In the genomic region with DNA sequence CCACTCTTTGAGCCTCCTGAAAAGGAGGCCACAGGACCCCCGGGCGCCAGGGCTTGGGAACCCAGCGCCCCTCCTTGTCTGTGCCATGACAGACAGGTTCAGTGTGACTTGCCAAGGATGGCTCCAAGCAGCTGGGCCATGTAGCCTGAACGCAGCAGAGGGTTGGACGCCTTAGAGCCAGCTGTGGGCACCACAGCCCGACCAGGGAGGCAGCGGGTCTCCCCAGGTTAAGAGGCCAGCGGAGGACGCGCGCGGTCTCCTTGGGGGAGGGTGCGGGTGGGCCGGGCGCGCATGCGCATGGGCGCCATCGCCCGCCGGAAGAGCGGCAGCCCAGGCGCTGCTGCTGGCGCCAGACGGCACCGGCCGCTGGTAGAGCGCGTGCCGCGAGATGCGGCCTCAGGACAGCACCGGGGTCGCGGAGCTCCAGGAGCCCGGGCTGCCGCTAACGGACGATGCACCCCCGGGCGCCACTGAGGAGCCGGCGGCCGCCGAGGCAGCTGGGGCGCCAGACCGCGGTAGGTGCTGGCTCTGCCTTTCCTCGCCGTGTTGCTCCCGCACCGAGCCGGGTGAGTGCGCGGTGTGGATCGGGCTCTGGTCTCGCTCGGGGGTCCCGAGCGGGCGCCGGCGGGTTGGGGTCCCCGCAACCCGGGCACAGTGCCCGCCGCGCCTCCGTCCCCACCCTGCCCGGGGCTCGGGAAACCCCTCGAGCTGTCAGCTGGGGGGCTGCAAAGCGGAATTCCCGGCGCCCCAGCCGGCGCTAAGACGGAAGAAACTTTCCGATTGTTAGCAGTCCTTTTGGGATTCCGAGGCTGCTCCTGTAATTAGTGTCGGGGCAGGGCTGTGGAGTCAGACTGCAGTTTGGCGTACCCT, we compare ENCODE assay signal across 1 cellular context.
TF ChIP-seq lines count a peak whose summit lies in the region.

A gene with protein sequence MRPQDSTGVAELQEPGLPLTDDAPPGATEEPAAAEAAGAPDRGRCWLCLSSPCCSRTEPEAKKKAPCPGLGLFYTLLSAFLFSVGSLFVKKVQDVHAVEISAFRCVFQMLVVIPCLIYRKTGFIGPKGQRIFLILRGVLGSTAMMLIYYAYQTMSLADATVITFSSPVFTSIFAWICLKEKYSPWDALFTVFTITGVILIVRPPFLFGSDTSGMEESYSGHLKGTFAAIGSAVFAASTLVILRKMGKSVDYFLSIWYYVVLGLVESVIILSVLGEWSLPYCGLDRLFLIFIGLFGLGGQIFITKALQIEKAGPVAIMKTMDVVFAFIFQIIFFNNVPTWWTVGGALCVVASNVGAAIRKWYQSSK (plus strand): TSS at position 333 of the 870 bp plus-strand sequence. CDS start 56 bp downstream, at position 389.

TF ChIP-seq in GM23338, 12 proteins besides CTCF, POLR2A, EP300 and RAD21 (continued from another document):
- TF ChIP-seq, protein P1, sequence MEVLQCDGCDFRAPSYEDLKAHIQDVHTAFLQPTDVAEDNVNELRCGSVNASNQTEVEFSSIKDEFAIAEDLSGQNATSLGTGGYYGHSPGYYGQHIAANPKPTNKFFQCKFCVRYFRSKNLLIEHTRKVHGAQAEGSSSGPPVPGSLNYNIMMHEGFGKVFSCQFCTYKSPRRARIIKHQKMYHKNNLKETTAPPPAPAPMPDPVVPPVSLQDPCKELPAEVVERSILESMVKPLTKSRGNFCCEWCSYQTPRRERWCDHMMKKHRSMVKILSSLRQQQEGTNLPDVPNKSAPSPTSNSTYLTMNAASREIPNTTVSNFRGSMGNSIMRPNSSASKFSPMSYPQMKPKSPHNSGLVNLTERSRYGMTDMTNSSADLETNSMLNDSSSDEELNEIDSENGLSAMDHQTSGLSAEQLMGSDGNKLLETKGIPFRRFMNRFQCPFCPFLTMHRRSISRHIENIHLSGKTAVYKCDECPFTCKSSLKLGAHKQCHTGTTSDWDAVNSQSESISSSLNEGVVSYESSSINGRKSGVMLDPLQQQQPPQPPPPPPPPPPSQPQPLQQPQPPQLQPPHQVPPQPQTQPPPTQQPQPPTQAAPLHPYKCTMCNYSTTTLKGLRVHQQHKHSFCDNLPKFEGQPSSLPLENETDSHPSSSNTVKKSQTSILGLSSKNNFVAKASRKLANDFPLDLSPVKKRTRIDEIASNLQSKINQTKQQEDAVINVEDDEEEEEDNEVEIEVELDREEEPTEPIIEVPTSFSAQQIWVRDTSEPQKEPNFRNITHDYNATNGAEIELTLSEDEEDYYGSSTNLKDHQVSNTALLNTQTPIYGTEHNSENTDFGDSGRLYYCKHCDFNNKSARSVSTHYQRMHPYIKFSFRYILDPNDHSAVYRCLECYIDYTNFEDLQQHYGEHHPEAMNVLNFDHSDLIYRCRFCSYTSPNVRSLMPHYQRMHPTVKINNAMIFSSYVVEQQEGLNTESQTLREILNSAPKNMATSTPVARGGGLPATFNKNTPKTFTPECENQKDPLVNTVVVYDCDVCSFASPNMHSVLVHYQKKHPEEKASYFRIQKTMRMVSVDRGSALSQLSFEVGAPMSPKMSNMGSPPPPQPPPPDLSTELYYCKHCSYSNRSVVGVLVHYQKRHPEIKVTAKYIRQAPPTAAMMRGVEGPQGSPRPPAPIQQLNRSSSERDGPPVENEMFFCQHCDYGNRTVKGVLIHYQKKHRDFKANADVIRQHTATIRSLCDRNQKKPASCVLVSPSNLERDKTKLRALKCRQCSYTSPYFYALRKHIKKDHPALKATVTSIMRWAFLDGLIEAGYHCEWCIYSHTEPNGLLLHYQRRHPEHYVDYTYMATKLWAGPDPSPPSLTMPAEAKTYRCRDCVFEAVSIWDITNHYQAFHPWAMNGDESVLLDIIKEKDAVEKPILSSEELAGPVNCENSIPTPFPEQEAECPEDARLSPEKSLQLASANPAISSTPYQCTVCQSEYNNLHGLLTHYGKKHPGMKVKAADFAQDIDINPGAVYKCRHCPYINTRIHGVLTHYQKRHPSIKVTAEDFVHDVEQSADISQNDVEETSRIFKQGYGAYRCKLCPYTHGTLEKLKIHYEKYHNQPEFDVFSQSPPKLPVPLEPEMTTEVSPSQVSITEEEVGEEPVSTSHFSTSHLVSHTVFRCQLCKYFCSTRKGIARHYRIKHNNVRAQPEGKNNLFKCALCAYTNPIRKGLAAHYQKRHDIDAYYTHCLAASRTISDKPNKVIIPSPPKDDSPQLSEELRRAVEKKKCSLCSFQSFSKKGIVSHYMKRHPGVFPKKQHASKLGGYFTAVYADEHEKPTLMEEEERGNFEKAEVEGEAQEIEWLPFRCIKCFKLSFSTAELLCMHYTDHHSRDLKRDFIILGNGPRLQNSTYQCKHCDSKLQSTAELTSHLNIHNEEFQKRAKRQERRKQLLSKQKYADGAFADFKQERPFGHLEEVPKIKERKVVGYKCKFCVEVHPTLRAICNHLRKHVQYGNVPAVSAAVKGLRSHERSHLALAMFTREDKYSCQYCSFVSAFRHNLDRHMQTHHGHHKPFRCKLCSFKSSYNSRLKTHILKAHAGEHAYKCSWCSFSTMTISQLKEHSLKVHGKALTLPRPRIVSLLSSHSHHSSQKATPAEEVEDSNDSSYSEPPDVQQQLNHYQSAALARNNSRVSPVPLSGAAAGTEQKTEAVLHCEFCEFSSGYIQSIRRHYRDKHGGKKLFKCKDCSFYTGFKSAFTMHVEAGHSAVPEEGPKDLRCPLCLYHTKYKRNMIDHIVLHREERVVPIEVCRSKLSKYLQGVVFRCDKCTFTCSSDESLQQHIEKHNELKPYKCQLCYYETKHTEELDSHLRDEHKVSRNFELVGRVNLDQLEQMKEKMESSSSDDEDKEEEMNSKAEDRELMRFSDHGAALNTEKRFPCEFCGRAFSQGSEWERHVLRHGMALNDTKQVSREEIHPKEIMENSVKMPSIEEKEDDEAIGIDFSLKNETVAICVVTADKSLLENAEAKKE (CRISPR knock-in tag; IDR thresholded peaks at IDR 0.05) = no peak
